1 cellular context compared by ENCODE assay signal in genomic region chr7:146698995-146699610, GRCh38.
TF ChIP-seq lines count a peak whose summit lies in the region.

No MANE protein-coding gene starts in this region.

TF ChIP-seq in SK-N-SH treated with all-trans-retinoic acid at 6 μM for 48 hours, 23 proteins besides CTCF, POLR2A, EP300 and RAD21 (continued from another document):
- TF ChIP-seq CSRNP3 (CRISPR knock-in tag; IDR thresholded peaks at IDR 0.05) (no peak), SNAI2 (CRISPR knock-in tag; IDR thresholded peaks at IDR 0.05) (no peak)
